In the genomic region with DNA sequence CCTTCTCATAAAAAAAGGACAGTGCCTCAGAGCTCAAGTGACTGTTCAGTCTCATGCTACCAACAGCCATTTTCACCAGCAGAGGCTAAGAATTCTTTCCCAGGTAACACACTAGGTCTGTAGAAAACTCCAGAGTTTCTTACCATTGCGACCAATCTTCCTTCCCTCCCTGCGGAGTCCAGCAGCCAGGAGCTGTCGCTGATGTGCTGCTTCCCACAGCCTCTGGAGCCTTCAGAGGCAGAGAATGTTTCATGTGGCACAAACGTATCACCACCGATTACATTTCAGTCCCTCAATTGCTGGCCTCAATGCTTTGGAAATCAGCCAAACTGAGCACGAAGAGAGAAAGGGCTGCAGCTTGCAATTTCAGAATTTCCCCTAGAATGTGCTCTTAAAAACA, we compare ENCODE assay signal across 21 cellular contexts.
DNase-seq lines count a peak whose midpoint lies in the region; ATAC-seq and TF ChIP-seq lines count a peak whose summit lies in the region.
"Had no signal": no experiment of that assay in that cellular context is flagged by ENCODE, and none has a peak within 500 bp of the region (broad histone marks: within the 10 kb centered on the region; RNA-seq: fewer than 3 reads in every experiment).

No MANE protein-coding gene starts in this region.

- TF ChIP-seq CTCF in endodermal cell (conservative IDR thresholded peaks at IDR 0.05), result no peak

- no peak for ATAC-seq in HG02885 (IDR thresholded peaks at IDR 0.05; ENCODE audit: poor library complexity, unreplicated experiment)
- ATAC-seq: left colon, psoas muscle had no signal

- H3K27ac ChIP-seq in endodermal cell (ENCODE audit: low read depth, low read length), result no peak overlapping the region
- H3K27ac ChIP-seq: psoas muscle, uterus had no signal

- no peaks in the 10 kb centered on the region for H3K9me3 Mint-ChIP-seq in endodermal cell

- DNase-seq in NCI-H2107 treated with DMSO at 0.1 percent for 48 hours (lab: John Stamatoyannopoulos, UW; ENCODE audit: unreplicated experiment) (peak; percentile 73), NCI-H2107 (lab: John Stamatoyannopoulos, UW) (no peak), NCI-H345 treated with DMSO at 0.1 percent for 48 hours (lab: John Stamatoyannopoulos, UW; ENCODE audit: unreplicated experiment) (peak; percentile 57), endodermal cell (peak; percentile 61), superior temporal gyrus (ENCODE audit: extremely low spot score) (peak; percentile 49), COLO668 (lab: John Stamatoyannopoulos, UW; ENCODE audit: unreplicated experiment) (no peak)
- no peak for DNase-seq in activated CD4-positive, alpha-beta T cell treated with anti-CD3 and anti-CD28 coated beads, Interleukin-2, amount 50 U/mL, for 48 hours
- DNase-seq: 8988T; activated CD4-positive, alpha-beta T cell treated with anti-CD3 and anti-CD28 coated beads for 48 hours; BE2C; Calu3; erythroblast; GF-D8; left colon; MG63; NCI-H2171; psoas muscle; uterus had no signal

- no peaks in the 10 kb centered on the region for H3K27me3 ChIP-seq in endodermal cell (ENCODE audit: control insufficient read depth, insufficient read depth, low read length, poor library complexity, severe bottlenecking)
- H3K27me3 ChIP-seq: BE2C, MG63, uterus had no signal

- no peaks in the 10 kb centered on the region for H3K36me3 Mint-ChIP-seq in endodermal cell (ENCODE audit: low read depth)

- peak overlapping the region; percentile 11 for H3K9ac ChIP-seq in endodermal cell (ENCODE audit: extremely low read depth, low read length, poor library complexity, severe bottlenecking)

- H3K4me3 Mint-ChIP-seq in endodermal cell, result peak overlapping the region; percentile 18

- H3K4me1 Mint-ChIP-seq in endodermal cell, result peaks cover 40% of the 10 kb centered on the region

- peak overlapping the region; percentile 46 for H3K4me3 ChIP-seq in endodermal cell (ENCODE audit: low read length)
- H3K4me3 ChIP-seq: HAP-1, MG63, psoas muscle, smooth muscle cell, uterus had no signal

- peak overlapping the region; percentile 78 for H3K27ac Mint-ChIP-seq in endodermal cell

- H3K36me3 ChIP-seq in endodermal cell (ENCODE audit: control insufficient read depth, insufficient read depth, low read length), result no peaks in the 10 kb centered on the region
- H3K36me3 ChIP-seq: BE2C, HAP-1, MG63, uterus had no signal

- H3K27me3 Mint-ChIP-seq in endodermal cell (ENCODE audit: insufficient read depth), result peaks cover 2% of the 10 kb centered on the region

- WGBS in endodermal cell (ENCODE audit: insufficient coverage in 1 of 2, insufficient read length in 1 of 2), 2 experiments, result 65 to 81% methylated on average over 5 to 6 of the region's 6 CpGs

- peaks cover 18% of the 10 kb centered on the region for H3K4me1 ChIP-seq in endodermal cell (ENCODE audit: control insufficient read depth, insufficient read depth, low read length)
- H3K4me1 ChIP-seq: psoas muscle, uterus had no signal

- H3K9me3 ChIP-seq in endodermal cell (ENCODE audit: control insufficient read depth, low read length), result peaks cover 6% of the 10 kb centered on the region
- H3K9me3 ChIP-seq: BE2C, HAP-1, MG63, psoas muscle, uterus had no signal

Comparison
In these comparisons a context has a peak if more than half of its experiments do, and no peak if none do; other contexts are left out.
1. DNase-seq: peak in NCI-H2107 treated with DMSO at 0.1 percent for 48 hours (single experiment), NCI-H345 treated with DMSO at 0.1 percent for 48 hours (single experiment), endodermal cell (single experiment) and superior temporal gyrus (single experiment); none in NCI-H2107 (single experiment), COLO668 (single experiment) and activated CD4-positive, alpha-beta T cell treated with anti-CD3 and anti-CD28 coated beads, Interleukin-2, amount 50 U/mL, for 48 hours (0 of 2).